In genomic region chr6:2507016-2507415, GRCh38 we compare ENCODE assay signal across 20 cellular contexts.
"Had no signal": no experiment of that assay in that cellular context is flagged by ENCODE, and none has a peak within 500 bp of the region (broad histone marks: within the 10 kb centered on the region; RNA-seq: fewer than 3 reads in every experiment).

No MANE protein-coding gene starts in this region.

- H3K36me3 ChIP-seq: colonic mucosa, left lung, right atrium auricular region, tibial nerve had no signal

- H3K4me3 ChIP-seq: body of pancreas, colonic mucosa, left lung, right atrium auricular region, tibial nerve had no signal

- H3K4me1 ChIP-seq: body of pancreas, colonic mucosa had no signal

- H3K27ac ChIP-seq: body of pancreas, colonic mucosa, left lung, tibial nerve had no signal

- H3K27me3 ChIP-seq: right atrium auricular region had no signal

- FAIRE-seq: frontal cortex had no signal

- ATAC-seq: activated CD8-positive, alpha-beta memory T cell treated with anti-CD3 and anti-CD28 coated beads, Interleukin-2, amount 10 ng/mL, durations not matched to agents 7 days and 5 days; activated T-helper 17 cell treated with anti-CD3 and anti-CD28 coated beads, Interleukin-2, amount 50 U/mL, for 72 hours; body of pancreas; left lung; stimulated activated naive CD8-positive, alpha-beta T cell treated with anti-CD3 and anti-CD28 coated beads, Interleukin-15, Interleukin-2, amounts not matched to agents 100 U/mL and 50 U/mL, for 24 hours had no signal

- H3K9me3 ChIP-seq: body of pancreas, colonic mucosa, left lung, right atrium auricular region, tibial nerve had no signal

- DNase-seq: activated CD4-positive, alpha-beta memory T cell treated with anti-CD3 and anti-CD28 coated beads, Interleukin-2, amount 10 ng/mL, durations not matched to agents 7 days and 5 days; activated CD4-positive, alpha-beta T cell treated with anti-CD3 and anti-CD28 coated beads for 48 hours; activated CD4-positive, CD25-positive, alpha-beta regulatory T cell; activated CD8-positive, alpha-beta memory T cell treated with anti-CD3 and anti-CD28 coated beads, Interleukin-2, amount 10 ng/mL, durations not matched to agents 7 days and 5 days; activated naive CD4-positive, alpha-beta T cell; activated naive CD8-positive, alpha-beta T cell treated with anti-CD3 and anti-CD28 coated beads for 36 hours; amniotic stem cell; body of pancreas; colonic mucosa; endodermal cell; erythroblast; head of caudate nucleus; left lung; stimulated activated naive CD8-positive, alpha-beta T cell treated with anti-CD3 and anti-CD28 coated beads, Interleukin-15, Interleukin-2, amounts not matched to agents 100 U/mL and 50 U/mL, for 24 hours; substantia nigra; T1000 had no signal
